In genomic region chr2:75787532-75788132, GRCh38 we compare ENCODE assay signal across 8 cellular contexts.
DNase-seq lines count a peak whose midpoint lies in the region; ATAC-seq, FAIRE-seq and TF ChIP-seq lines count a peak whose summit lies in the region.

No MANE protein-coding gene starts in this region.

- 19 to 20% methylated on average over 5 of the region's 5 CpGs for WGBS in esophagus squamous epithelium, 2 donors
- WGBS in sigmoid colon, 2 donors, result 21 to 28% methylated on average over 5 of the region's 5 CpGs

- peak; percentile 40 for TF ChIP-seq CTCF in GM13976 (IDR thresholded peaks at IDR 0.05; ENCODE audit: borderline replicate concordance, control extremely low read depth, extremely low read depth, insufficient read depth, missing control alignments)
- TF ChIP-seq CTCF in gastrocnemius medialis (IDR thresholded peaks at IDR 0.05 in 4 of 5, conservative IDR thresholded peaks at IDR 0.05 in 1 of 5), result peak in 4 of 5 experiments; percentile 22 to 47 (median 27)
- peak in 3 of 6 experiments; percentile 21 to 35 (median 27) for TF ChIP-seq CTCF in esophagus squamous epithelium (IDR thresholded peaks at IDR 0.05)
- TF ChIP-seq CTCF in sigmoid colon (IDR thresholded peaks at IDR 0.05), result peak in 2 of 4 experiments; percentile 10 to 21

- peak; percentile 94 for FAIRE-seq in A204.1 (lab: Jason Lieb, UNC)
- peak; percentile 63 for FAIRE-seq in RCC 7860 (lab: Jason Lieb, UNC)

- no peak for TF ChIP-seq EP300 in sigmoid colon (IDR thresholded peaks at IDR 0.05)

- H3K36me3 ChIP-seq in gastrocnemius medialis (no peaks in the 10 kb centered on the region), esophagus squamous epithelium (no peaks in the 10 kb centered on the region), sigmoid colon (no peaks in the 10 kb centered on the region)

- H3K27ac ChIP-seq in gastrocnemius medialis (no peak overlapping the region), esophagus squamous epithelium (no peak overlapping the region), sigmoid colon (no peak overlapping the region)

- in situ Hi-C loops in GM13976 (cut with MboI; ENCODE audit: low sequenced_read_pairs, unreplicated experiment), result loop anchor here (25.0 kb wide), 1 partner anchor 800 kb away; no protein-coding TSS in a partner anchor
- in situ Hi-C loops in gastrocnemius medialis (cut with MboI; ENCODE audit: low sequenced_read_pairs in 4 of 4), result loop anchor here in 2 of 4 donors (25.0 kb wide), 2 partner anchors 800 to 825 kb away; no protein-coding TSS in a partner anchor

- TF ChIP-seq POLR2A in gastrocnemius medialis (IDR thresholded peaks at IDR 0.05), result no peak
- no peak for TF ChIP-seq POLR2A in esophagus squamous epithelium (IDR thresholded peaks at IDR 0.05)
- no peak for TF ChIP-seq POLR2A in sigmoid colon (IDR thresholded peaks at IDR 0.05)

- H3K27me3 ChIP-seq in gastrocnemius medialis (no peaks in the 10 kb centered on the region), esophagus squamous epithelium (no peaks in the 10 kb centered on the region), sigmoid colon (no peaks in the 10 kb centered on the region)

- ATAC-seq in gastrocnemius medialis, result no peak

- H3K9me3 ChIP-seq in gastrocnemius medialis (no peaks in the 10 kb centered on the region), esophagus squamous epithelium (no peaks in the 10 kb centered on the region), sigmoid colon (no peaks in the 10 kb centered on the region)

- H3K4me3 ChIP-seq in gastrocnemius medialis (no peak overlapping the region), esophagus squamous epithelium (no peak overlapping the region), sigmoid colon (no peak overlapping the region)

- intact Hi-C loops in gastrocnemius medialis (cut with DNase I; ENCODE audit: low total_unique reads) (no loop called here), esophagus squamous epithelium (cut with DNase I) (no loop called here), sigmoid colon (cut with DNase I) (loop anchor here (5.0 kb wide), 1 partner anchor 810 kb away; no protein-coding TSS in a partner anchor)

- no peak for DNase-seq in GM13976 (ENCODE audit: low spot score)
- peak; percentile 7 for DNase-seq in HuH-7 (ENCODE audit: low spot score)
- peak; percentile 42 for DNase-seq in RCC 7860 (ENCODE audit: low spot score)
- DNase-seq in fibroblast of peridontal ligament (ENCODE audit: extremely low read depth), result peak; percentile 45
- no peak for DNase-seq in gastrocnemius medialis
- DNase-seq in esophagus squamous epithelium (lab: John Stamatoyannopoulos, UW), result no peak
- DNase-seq in sigmoid colon, result no peak

- H3K4me1 ChIP-seq in gastrocnemius medialis (no peaks in the 10 kb centered on the region), esophagus squamous epithelium (no peaks in the 10 kb centered on the region), sigmoid colon (no peaks in the 10 kb centered on the region)

Comparison
In these comparisons a context has a peak if more than half of its experiments do, and no peak if none do; other contexts are left out.
1. DNase-seq: peak in HuH-7 (single experiment), RCC 7860 (single experiment) and fibroblast of peridontal ligament (single experiment); none in GM13976 (single experiment), gastrocnemius medialis (0 of 2), esophagus squamous epithelium (single experiment) and sigmoid colon (single experiment).